14 cellular contexts compared by ENCODE assay signal in genomic region chr1:19392221-19392620, GRCh38.
A peak's percentile ranks its signal among the peaks of the same experiment; 100 is the strongest.
DNase-seq lines count a peak whose midpoint lies in the region; ATAC-seq and TF ChIP-seq lines count a peak whose summit lies in the region.
"Had no signal": no experiment of that assay in that cellular context is flagged by ENCODE, and none has a peak within 500 bp of the region (broad histone marks: within the 10 kb centered on the region; RNA-seq: fewer than 3 reads in every experiment).

No MANE protein-coding gene starts in this region.

- intact Hi-C loops in CD8-positive, alpha-beta T cell (cut with DNase I, micrococcal nuclease), result loop anchor here (5.0 kb wide), 2 partner anchors 95 to 205 kb away; partner anchors contain the start of gene CAPZB (in 1 of the 2)
- intact Hi-C loops in aorta (cut with DNase I), result loop anchor here in 1 of 2 donors (5.0 kb wide), 2 partner anchors 100 to 260 kb away; no protein-coding TSS in a partner anchor

- POLR2A ChIA-PET in CD8-positive, alpha-beta T cell (lab: Charles Lee), result interaction anchor here (0.6 to 1.5 kb wide), 3 partner anchors 17 to 218 kb away, joined by 3 to 4 read pairs (median 3); partner anchors contain the start of gene CAPZB
- POLR2A ChIA-PET in HEK293T (lab: Yijun Ruan, JAX), result no interaction called here

- H4K5ac ChIP-seq in mesendoderm (ENCODE audit: low read length), result no peak overlapping the region

- no peaks in the 10 kb centered on the region for H3K9me3 Mint-ChIP-seq in CD8-positive, alpha-beta T cell
- H3K9me3 Mint-ChIP-seq in effector memory CD8-positive, alpha-beta T cell, result no peaks in the 10 kb centered on the region

- no peaks in the 10 kb centered on the region for H3K27me3 ChIP-seq in CD8-positive, alpha-beta T cell (ENCODE audit: insufficient read depth, low read length)
- no peaks in the 10 kb centered on the region for H3K27me3 ChIP-seq in Peyer's patch
- H3K27me3 ChIP-seq in mesendoderm (ENCODE audit: insufficient read depth, low read length, poor library complexity), result no peaks in the 10 kb centered on the region
- no peaks in the 10 kb centered on the region for H3K27me3 ChIP-seq in aorta (ENCODE audit: control insufficient read depth in 1 of 2, insufficient read depth in 2 of 2, low read length in 1 of 2)
- H3K27me3 ChIP-seq: body of pancreas, SJSA1 had no signal

- peak overlapping the region; percentile 90 for H3K27ac Mint-ChIP-seq in CD8-positive, alpha-beta T cell
- peak overlapping the region; percentile 90 for H3K27ac Mint-ChIP-seq in effector memory CD8-positive, alpha-beta T cell

- H2AK5ac ChIP-seq in mesendoderm (ENCODE audit: low read length), result no peak overlapping the region

- H3K27ac ChIP-seq in CD8-positive, alpha-beta T cell (ENCODE audit: low read depth, low read length), result peak overlapping the region; percentile 50
- H3K27ac ChIP-seq in Peyer's patch (peak overlapping the region in 3 of 4 donors; percentile 72 to 82 (median 81)), skin epidermis (peak overlapping the region in 16 of 21 experiments; percentile 3 to 89 (median 75)), mesendoderm (ENCODE audit: low read depth, low read length) (no peak overlapping the region), aorta (ENCODE audit: low read depth in 1 of 2, low read length in 2 of 2) (no peak overlapping the region)
- H3K27ac ChIP-seq: SJSA1 had no signal

- peaks cover 41% of the 10 kb centered on the region for H3K79me2 ChIP-seq in mesendoderm (ENCODE audit: control insufficient read depth, insufficient read depth, low read length)

- no peak overlapping the region for H4K8ac ChIP-seq in mesendoderm (ENCODE audit: low read depth, low read length)

- peaks cover 54% of the 10 kb centered on the region for H3K79me1 ChIP-seq in mesendoderm (ENCODE audit: low read length)

- no peak overlapping the region for H2BK15ac ChIP-seq in mesendoderm (replicated peaks; ENCODE audit: low read depth)

- H3K9me3 ChIP-seq in CD8-positive, alpha-beta T cell (ENCODE audit: low read length), result no peaks in the 10 kb centered on the region
- H3K9me3 ChIP-seq in Peyer's patch (no peaks in the 10 kb centered on the region), aorta (ENCODE audit: control insufficient read depth, low read length) (no peaks in the 10 kb centered on the region)
- H3K9me3 ChIP-seq: body of pancreas, SJSA1 had no signal

- WGBS in mesendoderm (ENCODE audit: extremely low coverage, insufficient coverage, low lambda C conversion rate), result no CpG with 5 or more reads among the region's 9 CpGs
- WGBS in aorta, 2 donors, result 59 to 65% methylated on average over 9 of the region's 9 CpGs

- H3K4me3 ChIP-seq in CD8-positive, alpha-beta T cell (ENCODE audit: low read depth, low read length), result peak overlapping the region; percentile 31
- H3K4me3 ChIP-seq in Peyer's patch (no peak overlapping the region), skin epidermis (no peak overlapping the region), mesendoderm (ENCODE audit: low read length) (no peak overlapping the region), aorta (ENCODE audit: low read length in 2 of 2) (no peak overlapping the region)
- H3K4me3 ChIP-seq: body of pancreas, SJSA1 had no signal

- no peak overlapping the region for H3K56ac ChIP-seq in mesendoderm (ENCODE audit: low read length)

- H3K36me3 Mint-ChIP-seq in CD8-positive, alpha-beta T cell, result peaks cover 34% of the 10 kb centered on the region
- H3K36me3 Mint-ChIP-seq in effector memory CD8-positive, alpha-beta T cell (ENCODE audit: insufficient read depth), result peaks cover 33% of the 10 kb centered on the region

- H3K4me1 ChIP-seq in CD8-positive, alpha-beta T cell (ENCODE audit: insufficient read depth, low read length), result peaks cover 57% of the 10 kb centered on the region
- H3K4me1 ChIP-seq in Peyer's patch, result peaks cover 4 to 66% (median 27%) of the 10 kb centered on the region in 4 donors
- H3K4me1 ChIP-seq in mesendoderm (ENCODE audit: control insufficient read depth, low read depth, low read length), result no peaks in the 10 kb centered on the region
- H3K4me1 ChIP-seq in aorta (ENCODE audit: control insufficient read depth in 1 of 2, insufficient read depth in 2 of 2, low read length in 2 of 2), result no peaks in the 10 kb centered on the region

- peaks cover 79% of the 10 kb centered on the region for H3K4me1 Mint-ChIP-seq in CD8-positive, alpha-beta T cell (ENCODE audit: low read depth)
- H3K4me1 Mint-ChIP-seq in effector memory CD8-positive, alpha-beta T cell (ENCODE audit: low read depth in 2 of 2), result peaks cover 67 to 70% of the 10 kb centered on the region in 2 donors

- peaks cover 7% of the 10 kb centered on the region for H3K36me3 ChIP-seq in CD8-positive, alpha-beta T cell (ENCODE audit: insufficient read depth, low read length)
- H3K36me3 ChIP-seq in Peyer's patch, result peaks cover 0 to 8% (median 0%) of the 10 kb centered on the region in 3 donors
- no peaks in the 10 kb centered on the region for H3K36me3 ChIP-seq in mesendoderm (ENCODE audit: control insufficient read depth, insufficient read depth, low read length)
- H3K36me3 ChIP-seq in aorta (ENCODE audit: control insufficient read depth in 1 of 2, insufficient read depth in 2 of 2, low read length in 1 of 2), result no peaks in the 10 kb centered on the region

- peak overlapping the region; percentile 85 for H3K4me3 Mint-ChIP-seq in CD8-positive, alpha-beta T cell
- peak overlapping the region; percentile 70 to 72 for H3K4me3 Mint-ChIP-seq in effector memory CD8-positive, alpha-beta T cell

- no peak overlapping the region for H3K9ac ChIP-seq in mesendoderm (ENCODE audit: low read length)

- H3K4ac ChIP-seq in mesendoderm (ENCODE audit: low read depth, low read length), result no peak overlapping the region

- no peaks in the 10 kb centered on the region for H3K27me3 Mint-ChIP-seq in CD8-positive, alpha-beta T cell (ENCODE audit: low read depth)
- H3K27me3 Mint-ChIP-seq in effector memory CD8-positive, alpha-beta T cell, result no peaks in the 10 kb centered on the region

- H3K4me2 ChIP-seq in mesendoderm (ENCODE audit: low read length), result no peak overlapping the region

- no peak for DNase-seq in CD8-positive, alpha-beta T cell
- DNase-seq in Peyer's patch, result no peak
- DNase-seq in effector memory CD8-positive, alpha-beta T cell, result no peak
- no peak for DNase-seq in mesendoderm
- no peak for DNase-seq in aorta
- DNase-seq in HEK293T (ENCODE audit: extremely low spot score), result no peak
- DNase-seq: activated CD4-positive, alpha-beta T cell treated with anti-CD3 and anti-CD28 coated beads, Interleukin-2, amount 50 U/mL, for 1 hour; body of pancreas; DMS 273 treated with DMSO at 0.1 percent for 48 hours; NCI-H510A treated with DMSO at 0.1 percent for 48 hours; stimulated activated CD4-positive, alpha-beta T cell treated with anti-CD3 and anti-CD28 coated beads, Interleukin-4, amount 100 ng/mL, for 24 hours had no signal

- no peak for ATAC-seq in CD8-positive, alpha-beta T cell
- no peak for ATAC-seq in effector memory CD8-positive, alpha-beta T cell (replicated peaks)
- no peak for ATAC-seq in HG03460 (IDR thresholded peaks at IDR 0.05; ENCODE audit: unreplicated experiment)
- no peak for ATAC-seq in aorta (ENCODE audit: low FRiP score)

- H3K18ac ChIP-seq in mesendoderm (ENCODE audit: low read length), result no peak overlapping the region

- no peak for TF ChIP-seq CTCF in CD8-positive, alpha-beta T cell (IDR thresholded peaks at IDR 0.05)
- no peak for TF ChIP-seq CTCF in Peyer's patch (IDR thresholded peaks at IDR 0.05)

- H3K23ac ChIP-seq in mesendoderm (ENCODE audit: low read length), result no peak overlapping the region

- no peak for TF ChIP-seq POLR2A in Peyer's patch (IDR thresholded peaks at IDR 0.05)

- no peak overlapping the region for H2BK120ac ChIP-seq in mesendoderm (ENCODE audit: low read depth, low read length)

- no peak overlapping the region for H2BK5ac ChIP-seq in mesendoderm (ENCODE audit: low read length)

- CTCF ChIA-PET in CD8-positive, alpha-beta T cell (lab: Charles Lee), result interaction anchor here (1.1 to 3.7 kb wide), 13 partner anchors 9 to 270 kb away, joined by 3 to 36 read pairs (median 6); partner anchors contain the start of gene CAPZB
- CTCF ChIA-PET in HEK293T (lab: Yijun Ruan, JAX), result interaction anchor here (0.7 to 2.0 kb wide), 4 partner anchors 13 to 262 kb away, joined by 3 to 6 read pairs (median 4); no protein-coding TSS in a partner anchor

TF ChIP-seq in HEK293T, 16 proteins besides CTCF, POLR2A, EP300 and RAD21:
- TF ChIP-seq ELF4 (IDR thresholded peaks at IDR 0.05) (no peak), SP1 (IDR thresholded peaks at IDR 0.05) (no peak), NFRKB (IDR thresholded peaks at IDR 0.05) (no peak), BHLHE40 (IDR thresholded peaks at IDR 0.05; ENCODE audit: borderline replicate concordance) (no peak), SUZ12 (IDR thresholded peaks at IDR 0.05) (no peak), ZNF384 (IDR thresholded peaks at IDR 0.05) (no peak), L3MBTL2 (conservative IDR thresholded peaks at IDR 0.05) (no peak), HDGF (IDR thresholded peaks at IDR 0.05; ENCODE audit: borderline replicate concordance) (no peak)

Comparison
In these comparisons a context has a peak if more than half of its experiments do, and no peak if none do; other contexts are left out.
1. H3K27ac ChIP-seq: peak in CD8-positive, alpha-beta T cell (single experiment), Peyer's patch (3 of 4) and skin epidermis (16 of 21); none in mesendoderm (single experiment) and aorta (0 of 2).